Comparison of ENCODE assay signal across 16 cellular contexts in the genomic region with DNA sequence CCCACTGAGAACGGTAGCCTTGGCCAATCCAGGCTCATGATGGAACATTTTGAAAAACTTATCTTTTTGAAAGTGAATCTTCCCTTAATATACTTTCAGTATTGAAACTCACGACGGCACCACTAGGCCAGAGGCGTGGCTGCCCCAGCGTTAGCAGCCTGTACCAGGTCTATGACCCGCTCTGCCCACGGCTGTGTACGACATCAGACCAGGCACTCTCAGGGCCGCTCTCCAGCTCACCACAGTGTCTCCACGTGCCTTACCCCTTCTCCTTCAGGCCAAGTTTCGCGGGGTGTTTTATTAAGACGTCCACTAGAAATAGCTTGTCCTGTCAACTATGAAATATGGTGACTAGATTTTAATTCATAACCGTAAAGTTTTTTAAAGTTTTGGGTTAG.
"Had no signal": no experiment of that assay in that cellular context is flagged by ENCODE, and none has a peak within 500 bp of the region (broad histone marks: within the 10 kb centered on the region; RNA-seq: fewer than 3 reads in every experiment).

No MANE protein-coding gene starts in this region.

- H3K27ac Mint-ChIP-seq: dendritic cell treated with granulocyte-macrophage colony-stimulating factor and Interleukin-4, amounts not matched to agents 40 ng/mL and 50 ng/mL, for 4 days; effector memory CD8-positive, alpha-beta T cell; nephron had no signal

- H3K27me3 Mint-ChIP-seq: dendritic cell treated with granulocyte-macrophage colony-stimulating factor and Interleukin-4, amounts not matched to agents 40 ng/mL and 50 ng/mL, for 4 days; effector memory CD8-positive, alpha-beta T cell had no signal

- ATAC-seq: effector memory CD8-positive, alpha-beta T cell; foreskin keratinocyte; left lobe of liver; mucosa of descending colon; sciatic nerve had no signal

- H3K4me3 Mint-ChIP-seq: dendritic cell treated with granulocyte-macrophage colony-stimulating factor and Interleukin-4, amounts not matched to agents 40 ng/mL and 50 ng/mL, for 4 days; effector memory CD8-positive, alpha-beta T cell; nephron had no signal

- DNase-seq: effector memory CD8-positive, alpha-beta T cell; erythroblast; foreskin keratinocyte; mammary epithelial cell; mucosa of descending colon; stimulated activated CD4-positive, alpha-beta T cell treated with anti-CD3 and anti-CD28 coated beads, Interleukin-15, amount 100 ng/mL, for 24 hours; stimulated activated CD4-positive, alpha-beta T cell treated with anti-CD3 and anti-CD28 coated beads, Interleukin-1b, Interleukin-23, amount 100 ng/mL, for 48 hours; stimulated activated CD4-positive, alpha-beta T cell treated with anti-CD3 and anti-CD28 coated beads, Interleukin-4, amount 100 ng/mL, for 24 hours; stimulated activated naive CD4-positive, alpha-beta T cell; stomach; substantia nigra; trophoblast cell had no signal
